8 cellular contexts compared by ENCODE assay signal in the genomic region with DNA sequence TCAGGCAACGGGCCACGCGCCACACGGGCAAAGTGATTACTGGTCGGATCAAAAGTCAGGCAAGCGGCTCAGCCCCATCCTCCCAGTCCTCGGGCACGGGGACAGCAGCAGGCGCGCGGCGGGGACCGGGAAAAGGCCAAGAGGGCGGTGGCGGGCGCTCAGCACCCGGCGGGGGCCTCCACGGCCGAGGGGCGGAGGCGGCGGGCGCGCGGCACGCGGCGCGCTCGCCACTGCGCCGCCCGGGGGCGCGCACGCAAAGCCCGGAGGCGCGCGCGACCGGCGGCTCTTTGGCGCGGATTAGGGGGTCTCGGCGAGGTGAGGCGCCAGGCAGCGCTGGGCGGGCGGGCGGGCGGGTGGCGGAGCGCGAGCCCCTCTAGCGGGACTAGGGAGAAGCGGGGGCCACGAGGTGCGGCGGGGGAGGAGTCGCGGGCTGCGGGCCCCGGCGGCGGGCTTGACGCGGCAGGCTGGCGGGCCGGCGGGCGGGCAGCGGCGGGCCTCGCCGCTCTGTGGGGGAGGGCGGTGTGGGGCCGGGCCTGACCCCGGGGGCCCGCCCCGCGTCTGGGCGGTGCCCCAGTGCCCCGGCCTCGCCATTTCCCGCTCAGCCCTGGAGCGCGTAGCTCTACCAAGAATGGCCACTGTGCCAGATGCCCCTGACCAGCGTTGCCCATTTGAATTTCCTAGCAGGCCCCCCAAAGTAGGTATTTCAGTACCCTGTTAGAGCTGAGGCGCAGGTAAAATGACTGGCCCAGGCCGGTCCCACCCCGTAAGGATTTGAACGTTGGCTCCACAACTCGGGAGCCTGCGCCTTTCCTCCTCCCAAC. TPM values are rescaled to one million over a fixed set of nuclear protein-coding genes. Genes with fewer than 3 reads are reported as not detected.
DNase-seq lines count a peak whose midpoint lies in the region.

A gene (minus strand): TSS at position 202 of the 821 bp plus-strand sequence. CDS start 537 bp downstream, outside the sequence.
A gene with protein sequence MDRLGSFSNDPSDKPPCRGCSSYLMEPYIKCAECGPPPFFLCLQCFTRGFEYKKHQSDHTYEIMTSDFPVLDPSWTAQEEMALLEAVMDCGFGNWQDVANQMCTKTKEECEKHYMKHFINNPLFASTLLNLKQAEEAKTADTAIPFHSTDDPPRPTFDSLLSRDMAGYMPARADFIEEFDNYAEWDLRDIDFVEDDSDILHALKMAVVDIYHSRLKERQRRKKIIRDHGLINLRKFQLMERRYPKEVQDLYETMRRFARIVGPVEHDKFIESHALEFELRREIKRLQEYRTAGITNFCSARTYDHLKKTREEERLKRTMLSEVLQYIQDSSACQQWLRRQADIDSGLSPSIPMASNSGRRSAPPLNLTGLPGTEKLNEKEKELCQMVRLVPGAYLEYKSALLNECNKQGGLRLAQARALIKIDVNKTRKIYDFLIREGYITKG (plus strand): TSS at position 252 of the 821 bp plus-strand sequence. CDS start 4,480 bp downstream, outside the sequence.

- DNase-seq in ELF-1 (ENCODE audit: low read depth, low spot score), result peak; percentile 77
- peak; percentile 61 for DNase-seq in H4 (ENCODE audit: low spot score)
- DNase-seq in LoVo (ENCODE audit: low spot score), result peak; percentile 86
- peak; percentile 78 for DNase-seq in SK-N-DZ (ENCODE audit: low spot score)
- peak; percentile 81 for DNase-seq in activated naive CD4-positive, alpha-beta T cell treated with Interleukin-2 at 50 U/mL for 16 hours
- DNase-seq in germinal center (ENCODE audit: low spot score), result peak; percentile 91
- peak; percentile 73 for DNase-seq in occipital lobe (lab: John Stamatoyannopoulos, UW)
- DNase-seq in superior temporal gyrus (ENCODE audit: extremely low spot score), result peak; percentile 67

RNA-seq across cellular contexts. Expression of the first gene that starts in this region (rescaled TPM):
- 27.6 and 50.3 TPM in 2 replicates for total RNA-seq in H4 (2014; rRNA removed; shearing (Covaris generic))
- 40.0 and 40.5 TPM in 2 replicates for polyA plus RNA-seq in SK-N-DZ (2014; cell fraction: cytosol; rRNA removed)
- polyA plus RNA-seq in SK-N-DZ (2014; cell fraction: nucleus; rRNA removed), result 28.1 and 42.1 TPM in 2 replicates
- 92.0 TPM for total RNA-seq in occipital lobe

RNA-seq across cellular contexts. Expression of the second gene that starts in this region (rescaled TPM):
- 11.3 and 15.4 TPM in 2 replicates for total RNA-seq in H4 (2014; rRNA removed; shearing (Covaris generic))
- 19.3 and 20.9 TPM in 2 replicates for polyA plus RNA-seq in SK-N-DZ (2014; cell fraction: cytosol; rRNA removed)
- polyA plus RNA-seq in SK-N-DZ (2014; cell fraction: nucleus; rRNA removed), result 30.2 and 36.9 TPM in 2 replicates
- 56.0 TPM for total RNA-seq in occipital lobe

Comparison
In these comparisons a context has a peak if more than half of its experiments do, and no peak if none do; other contexts are left out.
1. Peak in every context shown above with its lines: DNase-seq.